Comparison of ENCODE assay signal across 1 cellular context in the genomic region with DNA sequence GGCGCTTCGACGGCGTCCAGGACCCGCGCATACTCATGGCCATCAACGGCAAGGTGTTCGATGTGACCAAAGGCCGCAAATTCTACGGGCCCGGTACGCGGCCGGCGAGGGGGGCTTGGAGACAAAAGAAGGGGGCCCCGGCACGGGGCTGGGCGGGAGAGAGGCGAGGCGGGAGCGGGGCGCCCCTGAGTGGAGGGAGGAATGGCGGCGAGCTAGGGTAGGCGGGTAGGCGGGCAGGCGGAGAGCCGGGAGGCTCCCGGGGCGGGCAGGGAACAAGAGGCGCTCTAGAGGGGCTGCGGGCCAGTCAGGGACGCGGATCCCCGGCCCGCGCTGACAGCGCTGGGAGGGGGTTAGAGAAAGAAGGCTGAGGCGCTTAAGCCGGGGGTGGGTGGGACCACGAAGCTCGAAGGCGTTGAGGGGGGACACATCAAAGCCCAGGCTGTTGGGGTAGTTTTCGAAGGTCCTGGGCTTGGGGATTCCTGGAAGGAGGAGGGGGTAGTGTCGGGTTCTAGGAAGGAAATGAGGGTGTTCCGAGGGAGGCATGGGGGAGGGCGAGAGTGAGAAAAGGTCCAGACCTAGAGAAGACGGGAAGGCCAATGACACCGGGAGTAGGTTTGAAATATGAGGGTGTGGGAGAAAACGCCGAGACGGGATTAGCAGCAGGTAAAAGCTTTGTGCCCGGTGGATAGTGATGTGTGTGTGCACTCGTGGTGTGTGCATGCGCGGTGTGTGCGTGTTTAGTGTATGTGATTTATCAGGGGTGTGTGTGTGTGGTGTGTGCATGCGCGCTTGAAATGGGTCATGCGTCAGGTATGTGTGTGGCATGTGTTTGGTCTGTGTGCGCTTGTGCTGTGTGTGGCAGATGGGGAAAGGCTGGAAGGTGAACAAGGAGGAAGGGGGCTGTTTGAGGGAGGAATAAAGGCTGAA.
TF ChIP-seq lines count a peak whose summit lies in the region.

No MANE protein-coding gene starts in this region.

TF ChIP-seq in HepG2, 621 proteins besides CTCF, POLR2A, EP300 and RAD21 (continued from another document and continues in another):
- TF ChIP-seq, protein P1, sequence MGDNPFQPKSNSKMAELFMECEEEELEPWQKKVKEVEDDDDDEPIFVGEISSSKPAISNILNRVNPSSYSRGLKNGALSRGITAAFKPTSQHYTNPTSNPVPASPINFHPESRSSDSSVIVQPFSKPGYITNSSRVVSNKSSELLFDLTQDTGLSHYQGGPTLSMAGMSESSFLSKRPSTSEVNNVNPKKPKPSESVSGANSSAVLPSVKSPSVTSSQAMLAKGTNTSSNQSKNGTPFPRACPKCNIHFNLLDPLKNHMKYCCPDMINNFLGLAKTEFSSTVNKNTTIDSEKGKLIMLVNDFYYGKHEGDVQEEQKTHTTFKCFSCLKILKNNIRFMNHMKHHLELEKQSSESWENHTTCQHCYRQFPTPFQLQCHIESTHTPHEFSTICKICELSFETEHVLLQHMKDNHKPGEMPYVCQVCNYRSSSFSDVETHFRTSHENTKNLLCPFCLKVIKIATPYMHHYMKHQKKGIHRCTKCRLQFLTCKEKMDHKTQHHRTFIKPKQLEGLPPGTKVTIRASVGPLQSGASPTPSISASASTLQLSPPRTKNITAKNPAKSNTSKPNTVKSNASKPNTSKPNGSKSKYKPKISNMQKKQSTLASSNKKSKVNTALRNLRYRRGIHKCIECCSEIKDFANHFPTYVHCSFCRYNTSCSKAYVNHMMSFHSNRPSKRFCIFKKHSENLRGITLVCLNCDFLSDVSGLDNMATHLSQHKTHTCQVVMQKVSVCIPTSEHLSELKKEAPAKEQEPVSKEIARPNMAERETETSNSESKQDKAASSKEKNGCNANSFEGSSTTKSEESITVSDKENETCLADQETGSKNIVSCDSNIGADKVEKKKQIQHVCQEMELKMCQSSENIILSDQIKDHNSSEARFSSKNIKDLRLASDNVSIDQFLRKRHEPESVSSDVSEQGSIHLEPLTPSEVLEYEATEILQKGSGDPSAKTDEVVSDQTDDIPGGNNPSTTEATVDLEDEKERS (CRISPR knock-in tag; IDR thresholded peaks at IDR 0.05), result no peak
- TF ChIP-seq, protein P2, sequence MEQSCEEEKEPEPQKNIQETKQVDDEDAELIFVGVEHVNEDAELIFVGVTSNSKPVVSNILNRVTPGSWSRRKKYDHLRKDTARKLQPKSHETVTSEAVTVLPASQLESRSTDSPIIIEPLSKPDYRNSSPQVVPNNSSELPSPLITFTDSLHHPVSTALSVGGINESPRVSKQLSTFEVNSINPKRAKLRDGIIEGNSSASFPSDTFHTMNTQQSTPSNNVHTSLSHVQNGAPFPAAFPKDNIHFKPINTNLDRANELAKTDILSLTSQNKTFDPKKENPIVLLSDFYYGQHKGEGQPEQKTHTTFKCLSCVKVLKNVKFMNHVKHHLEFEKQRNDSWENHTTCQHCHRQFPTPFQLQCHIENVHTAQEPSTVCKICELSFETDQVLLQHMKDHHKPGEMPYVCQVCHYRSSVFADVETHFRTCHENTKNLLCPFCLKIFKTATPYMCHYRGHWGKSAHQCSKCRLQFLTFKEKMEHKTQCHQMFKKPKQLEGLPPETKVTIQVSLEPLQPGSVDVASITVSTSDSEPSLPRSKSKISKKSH (CRISPR knock-in tag; IDR thresholded peaks at IDR 0.05; ENCODE audit: borderline replicate concordance), result no peak
- TF ChIP-seq, protein P3, sequence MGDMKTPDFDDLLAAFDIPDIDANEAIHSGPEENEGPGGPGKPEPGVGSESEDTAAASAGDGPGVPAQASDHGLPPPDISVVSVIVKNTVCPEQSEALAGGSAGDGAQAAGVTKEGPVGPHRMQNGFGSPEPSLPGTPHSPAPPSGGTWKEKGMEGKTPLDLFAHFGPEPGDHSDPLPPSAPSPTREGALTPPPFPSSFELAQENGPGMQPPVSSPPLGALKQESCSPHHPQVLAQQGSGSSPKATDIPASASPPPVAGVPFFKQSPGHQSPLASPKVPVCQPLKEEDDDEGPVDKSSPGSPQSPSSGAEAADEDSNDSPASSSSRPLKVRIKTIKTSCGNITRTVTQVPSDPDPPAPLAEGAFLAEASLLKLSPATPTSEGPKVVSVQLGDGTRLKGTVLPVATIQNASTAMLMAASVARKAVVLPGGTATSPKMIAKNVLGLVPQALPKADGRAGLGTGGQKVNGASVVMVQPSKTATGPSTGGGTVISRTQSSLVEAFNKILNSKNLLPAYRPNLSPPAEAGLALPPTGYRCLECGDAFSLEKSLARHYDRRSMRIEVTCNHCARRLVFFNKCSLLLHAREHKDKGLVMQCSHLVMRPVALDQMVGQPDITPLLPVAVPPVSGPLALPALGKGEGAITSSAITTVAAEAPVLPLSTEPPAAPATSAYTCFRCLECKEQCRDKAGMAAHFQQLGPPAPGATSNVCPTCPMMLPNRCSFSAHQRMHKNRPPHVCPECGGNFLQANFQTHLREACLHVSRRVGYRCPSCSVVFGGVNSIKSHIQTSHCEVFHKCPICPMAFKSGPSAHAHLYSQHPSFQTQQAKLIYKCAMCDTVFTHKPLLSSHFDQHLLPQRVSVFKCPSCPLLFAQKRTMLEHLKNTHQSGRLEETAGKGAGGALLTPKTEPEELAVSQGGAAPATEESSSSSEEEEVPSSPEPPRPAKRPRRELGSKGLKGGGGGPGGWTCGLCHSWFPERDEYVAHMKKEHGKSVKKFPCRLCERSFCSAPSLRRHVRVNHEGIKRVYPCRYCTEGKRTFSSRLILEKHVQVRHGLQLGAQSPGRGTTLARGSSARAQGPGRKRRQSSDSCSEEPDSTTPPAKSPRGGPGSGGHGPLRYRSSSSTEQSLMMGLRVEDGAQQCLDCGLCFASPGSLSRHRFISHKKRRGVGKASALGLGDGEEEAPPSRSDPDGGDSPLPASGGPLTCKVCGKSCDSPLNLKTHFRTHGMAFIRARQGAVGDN (CRISPR knock-in tag; IDR thresholded peaks at IDR 0.05), result no peak; the same call in 1 of the 2 replicates
- TF ChIP-seq CEBPG (CRISPR knock-in tag; IDR thresholded peaks at IDR 0.05), result no peak
- TF ChIP-seq ZNF343 (CRISPR knock-in tag; IDR thresholded peaks at IDR 0.05), result 0 out of 2 replicates have a peak, but pooled peaks have one; percentile 20
- TF ChIP-seq KDM2A (CRISPR knock-in tag; IDR thresholded peaks at IDR 0.05; ENCODE audit: borderline replicate concordance, low read depth), result no peak
- TF ChIP-seq ZBTB3 (CRISPR knock-in tag; IDR thresholded peaks at IDR 0.05; ENCODE audit: borderline replicate concordance, low read depth), result no peak
- TF ChIP-seq, protein P4, sequence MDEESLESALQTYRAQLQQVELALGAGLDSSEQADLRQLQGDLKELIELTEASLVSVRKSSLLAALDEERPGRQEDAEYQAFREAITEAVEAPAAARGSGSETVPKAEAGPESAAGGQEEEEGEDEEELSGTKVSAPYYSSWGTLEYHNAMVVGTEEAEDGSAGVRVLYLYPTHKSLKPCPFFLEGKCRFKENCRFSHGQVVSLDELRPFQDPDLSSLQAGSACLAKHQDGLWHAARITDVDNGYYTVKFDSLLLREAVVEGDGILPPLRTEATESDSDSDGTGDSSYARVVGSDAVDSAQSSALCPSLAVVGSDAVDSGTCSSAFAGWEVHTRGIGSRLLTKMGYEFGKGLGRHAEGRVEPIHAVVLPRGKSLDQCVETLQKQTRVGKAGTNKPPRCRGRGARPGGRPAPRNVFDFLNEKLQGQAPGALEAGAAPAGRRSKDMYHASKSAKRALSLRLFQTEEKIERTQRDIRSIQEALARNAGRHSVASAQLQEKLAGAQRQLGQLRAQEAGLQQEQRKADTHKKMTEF (CRISPR knock-in tag; IDR thresholded peaks at IDR 0.05), result 0 out of 2 replicates have a peak, but pooled peaks have one; percentile 19
- TF ChIP-seq CBX1 (IDR thresholded peaks at IDR 0.05; ENCODE audit: low read depth), result no peak
- no peak for TF ChIP-seq ZNF232 (CRISPR knock-in tag; IDR thresholded peaks at IDR 0.05; ENCODE audit: borderline replicate concordance)
- TF ChIP-seq SMAD1 (CRISPR knock-in tag; IDR thresholded peaks at IDR 0.05; ENCODE audit: borderline replicate concordance, low read depth), result no peak
- no peak for TF ChIP-seq ATF7-NPFF (CRISPR knock-in tag; IDR thresholded peaks at IDR 0.05; ENCODE audit: low read depth)
- TF ChIP-seq MAFG (CRISPR knock-in tag; IDR thresholded peaks at IDR 0.05), result no peak
- peak; percentile 26 for TF ChIP-seq ZNF777 (CRISPR knock-in tag; IDR thresholded peaks at IDR 0.05)
- no peak for TF ChIP-seq ZKSCAN1 (IDR thresholded peaks at IDR 0.05; ENCODE audit: low read length)
- TF ChIP-seq, protein P5, sequence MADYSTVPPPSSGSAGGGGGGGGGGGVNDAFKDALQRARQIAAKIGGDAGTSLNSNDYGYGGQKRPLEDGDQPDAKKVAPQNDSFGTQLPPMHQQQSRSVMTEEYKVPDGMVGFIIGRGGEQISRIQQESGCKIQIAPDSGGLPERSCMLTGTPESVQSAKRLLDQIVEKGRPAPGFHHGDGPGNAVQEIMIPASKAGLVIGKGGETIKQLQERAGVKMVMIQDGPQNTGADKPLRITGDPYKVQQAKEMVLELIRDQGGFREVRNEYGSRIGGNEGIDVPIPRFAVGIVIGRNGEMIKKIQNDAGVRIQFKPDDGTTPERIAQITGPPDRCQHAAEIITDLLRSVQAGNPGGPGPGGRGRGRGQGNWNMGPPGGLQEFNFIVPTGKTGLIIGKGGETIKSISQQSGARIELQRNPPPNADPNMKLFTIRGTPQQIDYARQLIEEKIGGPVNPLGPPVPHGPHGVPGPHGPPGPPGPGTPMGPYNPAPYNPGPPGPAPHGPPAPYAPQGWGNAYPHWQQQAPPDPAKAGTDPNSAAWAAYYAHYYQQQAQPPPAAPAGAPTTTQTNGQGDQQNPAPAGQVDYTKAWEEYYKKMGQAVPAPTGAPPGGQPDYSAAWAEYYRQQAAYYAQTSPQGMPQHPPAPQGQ (CRISPR knock-in tag; IDR thresholded peaks at IDR 0.05; ENCODE audit: borderline replicate concordance), result no peak
- TF ChIP-seq, protein P6, sequence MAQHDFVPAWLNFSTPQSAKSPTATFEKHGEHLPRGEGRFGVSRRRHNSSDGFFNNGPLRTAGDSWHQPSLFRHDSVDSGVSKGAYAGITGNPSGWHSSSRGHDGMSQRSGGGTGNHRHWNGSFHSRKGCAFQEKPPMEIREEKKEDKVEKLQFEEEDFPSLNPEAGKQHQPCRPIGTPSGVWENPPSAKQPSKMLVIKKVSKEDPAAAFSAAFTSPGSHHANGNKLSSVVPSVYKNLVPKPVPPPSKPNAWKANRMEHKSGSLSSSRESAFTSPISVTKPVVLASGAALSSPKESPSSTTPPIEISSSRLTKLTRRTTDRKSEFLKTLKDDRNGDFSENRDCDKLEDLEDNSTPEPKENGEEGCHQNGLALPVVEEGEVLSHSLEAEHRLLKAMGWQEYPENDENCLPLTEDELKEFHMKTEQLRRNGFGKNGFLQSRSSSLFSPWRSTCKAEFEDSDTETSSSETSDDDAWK (CRISPR knock-in tag; IDR thresholded peaks at IDR 0.05), result no peak
- TF ChIP-seq, protein P7, sequence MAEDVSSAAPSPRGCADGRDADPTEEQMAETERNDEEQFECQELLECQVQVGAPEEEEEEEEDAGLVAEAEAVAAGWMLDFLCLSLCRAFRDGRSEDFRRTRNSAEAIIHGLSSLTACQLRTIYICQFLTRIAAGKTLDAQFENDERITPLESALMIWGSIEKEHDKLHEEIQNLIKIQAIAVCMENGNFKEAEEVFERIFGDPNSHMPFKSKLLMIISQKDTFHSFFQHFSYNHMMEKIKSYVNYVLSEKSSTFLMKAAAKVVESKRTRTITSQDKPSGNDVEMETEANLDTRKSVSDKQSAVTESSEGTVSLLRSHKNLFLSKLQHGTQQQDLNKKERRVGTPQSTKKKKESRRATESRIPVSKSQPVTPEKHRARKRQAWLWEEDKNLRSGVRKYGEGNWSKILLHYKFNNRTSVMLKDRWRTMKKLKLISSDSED (CRISPR knock-in tag; IDR thresholded peaks at IDR 0.05), result no peak
- TF ChIP-seq ZNF264 (CRISPR knock-in tag; IDR thresholded peaks at IDR 0.05), result no peak
- TF ChIP-seq ZBTB21 (CRISPR knock-in tag; IDR thresholded peaks at IDR 0.05), result no peak
- TF ChIP-seq, protein P8, sequence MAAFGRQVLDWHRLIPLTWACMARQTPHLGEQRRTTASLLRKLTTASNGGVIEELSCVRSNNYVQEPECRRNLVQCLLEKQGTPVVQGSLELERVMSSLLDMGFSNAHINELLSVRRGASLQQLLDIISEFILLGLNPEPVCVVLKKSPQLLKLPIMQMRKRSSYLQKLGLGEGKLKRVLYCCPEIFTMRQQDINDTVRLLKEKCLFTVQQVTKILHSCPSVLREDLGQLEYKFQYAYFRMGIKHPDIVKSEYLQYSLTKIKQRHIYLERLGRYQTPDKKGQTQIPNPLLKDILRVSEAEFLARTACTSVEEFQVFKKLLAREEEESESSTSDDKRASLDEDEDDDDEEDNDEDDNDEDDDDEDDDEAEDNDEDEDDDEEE (CRISPR knock-in tag; IDR thresholded peaks at IDR 0.05), result 0 out of 2 replicates have a peak, but pooled peaks have one; percentile 10
- TF ChIP-seq HCFC1 (IDR thresholded peaks at IDR 0.05; ENCODE audit: low read depth, low read length), result no peak
- TF ChIP-seq ZNF383 (CRISPR knock-in tag; IDR thresholded peaks at IDR 0.05; ENCODE audit: borderline replicate concordance), result no peak
- TF ChIP-seq SKI (IDR thresholded peaks at IDR 0.05; ENCODE audit: partially characterized antibody), result no peak
- no peak for TF ChIP-seq REXO4 (CRISPR knock-in tag; IDR thresholded peaks at IDR 0.05; ENCODE audit: borderline replicate concordance)
- no peak for TF ChIP-seq MTA3 (CRISPR knock-in tag; IDR thresholded peaks at IDR 0.05)
- TF ChIP-seq FOSL2 (CRISPR knock-in tag; IDR thresholded peaks at IDR 0.05), result peak; percentile 17; the same call in 1 of the 2 replicates
- 0 out of 2 replicates have a peak, but pooled peaks have one; percentile 12 for TF ChIP-seq PHF20 (CRISPR knock-in tag; IDR thresholded peaks at IDR 0.05)
- no peak for TF ChIP-seq ZBTB8A (CRISPR knock-in tag; IDR thresholded peaks at IDR 0.05; ENCODE audit: borderline replicate concordance, low read depth)
- TF ChIP-seq NFIB (CRISPR knock-in tag; IDR thresholded peaks at IDR 0.05; ENCODE audit: borderline replicate concordance), result no peak
- no peak for TF ChIP-seq ZSCAN12 (CRISPR knock-in tag; IDR thresholded peaks at IDR 0.05)
- TF ChIP-seq SOX6 (IDR thresholded peaks at IDR 0.05), result no peak
- TF ChIP-seq SOX6 (CRISPR knock-in tag; IDR thresholded peaks at IDR 0.05), result no peak
- TF ChIP-seq, protein P9, sequence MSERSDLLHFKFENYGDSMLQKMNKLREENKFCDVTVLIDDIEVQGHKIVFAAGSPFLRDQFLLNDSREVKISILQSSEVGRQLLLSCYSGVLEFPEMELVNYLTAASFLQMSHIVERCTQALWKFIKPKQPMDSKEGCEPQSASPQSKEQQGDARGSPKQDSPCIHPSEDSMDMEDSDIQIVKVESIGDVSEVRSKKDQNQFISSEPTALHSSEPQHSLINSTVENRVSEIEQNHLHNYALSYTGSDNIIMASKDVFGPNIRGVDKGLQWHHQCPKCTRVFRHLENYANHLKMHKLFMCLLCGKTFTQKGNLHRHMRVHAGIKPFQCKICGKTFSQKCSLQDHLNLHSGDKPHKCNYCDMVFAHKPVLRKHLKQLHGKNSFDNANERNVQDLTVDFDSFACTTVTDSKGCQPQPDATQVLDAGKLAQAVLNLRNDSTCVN (CRISPR knock-in tag; IDR thresholded peaks at IDR 0.05; ENCODE audit: borderline replicate concordance), result no peak
- no peak for TF ChIP-seq PTBP1 (IDR thresholded peaks at IDR 0.05; ENCODE audit: low read depth, low read length, poor library complexity, severe bottlenecking)
- TF ChIP-seq STAG1 (CRISPR knock-in tag; IDR thresholded peaks at IDR 0.05), result no peak
- TF ChIP-seq, protein P10, sequence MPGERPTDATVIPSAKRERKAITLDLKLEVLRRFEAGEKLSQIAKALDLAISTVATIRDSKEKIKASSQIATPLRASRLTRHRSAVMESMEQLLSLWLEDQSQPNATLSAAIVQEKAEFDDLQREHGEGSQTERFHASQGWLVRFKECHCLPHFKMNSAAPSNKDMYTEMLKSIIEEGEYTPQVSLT (CRISPR knock-in tag; IDR thresholded peaks at IDR 0.05; ENCODE audit: borderline replicate concordance, low read depth), result no peak
- no peak for TF ChIP-seq ZNF180 (CRISPR knock-in tag; IDR thresholded peaks at IDR 0.05; ENCODE audit: borderline replicate concordance, low read depth)
- no peak for TF ChIP-seq ZNF615 (CRISPR knock-in tag; IDR thresholded peaks at IDR 0.05; ENCODE audit: borderline replicate concordance)
- TF ChIP-seq ZSCAN25 (CRISPR knock-in tag; IDR thresholded peaks at IDR 0.05), result no peak
- TF ChIP-seq MIER3 (CRISPR knock-in tag; IDR thresholded peaks at IDR 0.05; ENCODE audit: borderline replicate concordance), result no peak
- TF ChIP-seq PLRG1 (conservative IDR thresholded peaks at IDR 0.05), result no peak
